ENCODE assay signal across 20 cellular contexts in the genomic region with DNA sequence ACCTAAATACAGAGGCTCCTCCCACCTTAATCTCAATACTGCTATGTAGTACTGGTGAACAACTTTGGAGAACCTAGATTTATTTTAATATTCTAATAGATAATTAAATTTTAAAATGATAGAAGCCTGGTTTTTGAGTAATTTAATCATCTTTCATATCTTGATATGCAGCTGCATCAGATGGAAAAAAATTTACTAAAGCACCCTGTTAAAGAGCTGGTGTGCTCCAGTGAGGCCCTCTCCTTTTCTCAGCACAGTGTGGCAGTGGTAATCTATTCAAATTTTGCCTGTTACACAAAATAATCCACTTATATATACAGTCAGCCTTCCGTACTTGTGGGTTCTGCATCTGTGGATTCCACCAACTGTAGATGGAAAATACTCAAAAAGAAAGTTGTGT.
"Had no signal": no experiment of that assay in that cellular context is flagged by ENCODE, and none has a peak within 500 bp of the region (broad histone marks: within the 10 kb centered on the region; RNA-seq: fewer than 3 reads in every experiment).

No MANE protein-coding gene starts in this region.

- H3K4me3 Mint-ChIP-seq: activated B cell treated with CpG ODN at 0.5 μM for 24 hours, T-helper 17 cell had no signal

- H3K36me3 ChIP-seq: MG63 had no signal

- H3K9me3 ChIP-seq: adrenal gland, MG63, SJSA1 had no signal

- H3K27me3 Mint-ChIP-seq: activated B cell treated with CpG ODN at 0.5 μM for 24 hours, T-helper 17 cell had no signal

- H3K9me3 Mint-ChIP-seq: activated B cell treated with CpG ODN at 0.5 μM for 24 hours; activated naive CD4-positive, alpha-beta T cell treated with anti-CD3 and anti-CD28 coated beads, Interleukin-2, amount 50 U/mL, for 72 hours had no signal

- H3K27ac Mint-ChIP-seq: activated B cell treated with CpG ODN at 0.5 μM for 24 hours had no signal

- H3K27me3 ChIP-seq: adrenal gland, MG63, SJSA1 had no signal

- ATAC-seq: activated naive CD4-positive, alpha-beta T cell treated with anti-CD3 and anti-CD28 coated beads, Interleukin-2, amount 50 U/mL, for 72 hours; PC-3; T-helper 17 cell had no signal

- DNase-seq: activated B cell treated with CpG ODN at 0.5 μM for 24 hours; activated CD4-positive, alpha-beta T cell treated with anti-CD3 and anti-CD28 coated beads for 1 hour; activated CD8-positive, alpha-beta memory T cell treated with anti-CD3 and anti-CD28 coated beads, Interleukin-2, amount 50 U/mL, for 4 hours; adrenal gland; anterior cingulate cortex; cerebellar nuclear complex; MG63; NCI-H1105; NCI-H1436; NCI-H1694 treated with DMSO at 0.1 percent for 48 hours; NCI-H2029 treated with DMSO at 0.1 percent for 48 hours; NCI-H345; NCI-H510A; NCI-H526 treated with DMSO at 0.1 percent for 48 hours; PC-3; SHP77; T-helper 17 cell; T-helper 9 cell had no signal

- H3K27ac ChIP-seq: adrenal gland, SJSA1 had no signal

- H3K4me3 ChIP-seq: adrenal gland, MG63, SJSA1 had no signal
